In genomic region chr20:460707-461106, GRCh38 we compare ENCODE assay signal across 1 cellular context.
TF ChIP-seq lines count a peak whose summit lies in the region.

No MANE protein-coding gene starts in this region.

TF ChIP-seq in GM23338, 12 proteins besides CTCF, POLR2A, EP300 and RAD21 (continued from another document):
- TF ChIP-seq ZNF462 (CRISPR knock-in tag; IDR thresholded peaks at IDR 0.05): no peak
- no peak for TF ChIP-seq ZNF331 (CRISPR knock-in tag; IDR thresholded peaks at IDR 0.05; ENCODE audit: low read depth)
- TF ChIP-seq EZH2 (IDR thresholded peaks at IDR 0.05; ENCODE audit: low read depth, unreplicated experiment): no peak
- no peak for TF ChIP-seq ETS1 (IDR thresholded peaks at IDR 0.05)
- TF ChIP-seq JUNB (IDR thresholded peaks at IDR 0.05; ENCODE audit: unreplicated experiment): no peak
- TF ChIP-seq ZNF114 (CRISPR knock-in tag; IDR thresholded peaks at IDR 0.05): no peak
- no peak for TF ChIP-seq STAT1 (IDR thresholded peaks at IDR 0.05; ENCODE audit: unreplicated experiment)
- no peak for TF ChIP-seq EZH2phosphoT487 (IDR thresholded peaks at IDR 0.05; ENCODE audit: unreplicated experiment)
